In the genomic region with DNA sequence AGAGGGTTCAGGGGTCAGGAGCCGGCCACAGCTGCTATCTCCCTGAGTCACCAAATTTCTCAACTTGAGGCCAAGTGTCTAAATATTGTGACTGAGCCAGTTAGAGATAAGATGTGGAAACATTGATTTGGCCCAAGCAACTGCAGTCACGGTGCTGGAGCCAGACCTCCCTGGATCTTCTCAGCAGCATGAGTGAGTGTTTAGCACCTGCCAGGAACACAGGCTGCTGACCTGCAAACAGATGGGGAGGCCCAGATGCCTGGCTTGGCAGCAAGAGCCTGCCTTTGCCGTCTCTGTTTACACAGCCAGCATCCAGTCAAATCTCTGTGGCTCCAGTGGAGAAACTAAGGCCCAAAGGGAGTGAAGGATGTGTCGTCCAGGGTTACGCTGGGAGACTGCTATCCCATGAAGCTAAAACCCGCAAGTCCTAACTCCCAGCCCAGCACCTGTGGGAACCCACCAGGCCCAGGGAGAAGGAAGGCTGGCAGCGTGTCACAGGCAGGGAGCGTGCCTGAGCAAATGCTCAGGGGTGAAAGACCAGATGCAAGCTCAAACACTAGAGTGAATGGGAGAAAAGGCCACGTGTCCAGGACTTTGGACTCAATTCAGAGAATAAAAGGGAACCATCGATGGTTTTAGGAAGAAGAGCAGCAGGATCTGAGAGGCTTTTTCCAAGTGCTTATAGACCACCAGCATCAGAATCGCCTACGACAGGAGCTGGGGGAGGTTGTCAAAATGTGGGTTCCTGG, we compare ENCODE assay signal across 8 cellular contexts. TPM values are rescaled to one million over a fixed set of nuclear protein-coding genes. Genes with fewer than 3 reads are reported as not detected.
DNase-seq lines count a peak whose midpoint lies in the region; ATAC-seq and TF ChIP-seq lines count a peak whose summit lies in the region.

No MANE protein-coding gene starts in this region.

- H3K27me3 ChIP-seq in BLaER1 treated with 17β-estradiol and CSF1 and Interleukin-3, amounts not matched to agents 10 nM and 100 nM, result no peaks in the 10 kb centered on the region
- H3K27me3 ChIP-seq in ascending aorta, result no peaks in the 10 kb centered on the region
- H3K27me3 ChIP-seq in A673 (replicated peaks; ENCODE audit: insufficient read depth, low read depth, low read length, poor library complexity), result peaks cover 19% of the 10 kb centered on the region

- peak overlapping the region in 9 of 11 experiments; percentile 46 to 77 (median 63); a peak in 15 of 22 replicates for H3K9ac ChIP-seq in BLaER1 treated with 17β-estradiol and CSF1 and Interleukin-3, amounts not matched to agents 10 nM and 100 nM

- DNase-seq in NCI-H146 (lab: John Stamatoyannopoulos, UW) (peak; percentile 69), ascending aorta (ENCODE audit: low spot score in 2 of 2) (peak; percentile 78 to 92), left lobe of liver (ENCODE audit: low spot score) (peak; percentile 94), ureter (ENCODE audit: low spot score) (peak; percentile 81), A673 (ENCODE audit: low spot score) (no peak)

- H3K4me2 ChIP-seq in BLaER1 treated with 17β-estradiol and CSF1 and Interleukin-3, amounts not matched to agents 10 nM and 100 nM, result peak overlapping the region; percentile 32 to 85 (median 71); a peak in 20 of 22 replicates

- no TSS peak for BruUV-seq in A673 (replicated peaks; lab: Mats Ljungman, UMichigan)

- H3K9me3 ChIP-seq in BLaER1 treated with 17β-estradiol and CSF1 and Interleukin-3, amounts not matched to agents 10 nM and 100 nM (replicated peaks in 1 of 11), result peaks cover 5 to 13% (median 9%) of the 10 kb centered on the region in 11 experiments; a peak in 20 of 22 replicates
- H3K9me3 ChIP-seq in ascending aorta (no peaks in the 10 kb centered on the region), A673 (ENCODE audit: low read depth, low read length, poor library complexity, severe bottlenecking) (peaks cover 6% of the 10 kb centered on the region)

- peak in 1 of 3 experiments; percentile 13 for TF ChIP-seq CTCF in ascending aorta (IDR thresholded peaks at IDR 0.05)
- no peak for TF ChIP-seq CTCF in A673 (conservative IDR thresholded peaks at IDR 0.05; ENCODE audit: low read depth, low read length)

- intact Hi-C loops in ascending aorta (cut with DNase I), result loop anchor here (2.0 to 10.0 kb wide), 2 partner anchors 13 to 441 kb away; no protein-coding TSS in a partner anchor
- intact Hi-C loops in A673 (cut with micrococcal nuclease; ENCODE audit: unreplicated experiment), result no loop called here

- CTCF ChIA-PET in A673 (lab: Charles Lee), result no interaction called here

- ATAC-seq in left lobe of liver, result peak; percentile 89
- ATAC-seq in GM19463 (IDR thresholded peaks at IDR 0.05; ENCODE audit: unreplicated experiment), result no peak
- no peak for ATAC-seq in HG02852 (IDR thresholded peaks at IDR 0.05; ENCODE audit: unreplicated experiment)

- no peak overlapping the region for H3K4me3 ChIP-seq in BLaER1 treated with 17β-estradiol and CSF1 and Interleukin-3, amounts not matched to agents 10 nM and 100 nM
- H3K4me3 ChIP-seq in ascending aorta (no peak overlapping the region), A673 (ENCODE audit: low read depth, low read length, poor library complexity, severe bottlenecking) (no peak overlapping the region)

- H3K27ac ChIP-seq in BLaER1 treated with 17β-estradiol and CSF1 and Interleukin-3, amounts not matched to agents 10 nM and 100 nM, result peak overlapping the region in 9 of 11 experiments; percentile 72 to 97 (median 84); a peak in 18 of 22 replicates
- H3K27ac ChIP-seq in ascending aorta (peak overlapping the region; percentile 97 to 100), A673 (ENCODE audit: low read depth, low read length, poor library complexity, severe bottlenecking) (no peak overlapping the region)

- POLR2A ChIA-PET in A673 (lab: Charles Lee; ENCODE audit: low non-redundant PET), result no interaction called here

- peaks cover 41 to 100% (median 72%) of the 10 kb centered on the region in 10 experiments for H3K4me1 ChIP-seq in BLaER1 treated with 17β-estradiol and CSF1 and Interleukin-3, amounts not matched to agents 10 nM and 100 nM
- H3K4me1 ChIP-seq in ascending aorta, result peaks cover 31 to 83% of the 10 kb centered on the region in 2 donors
- no peaks in the 10 kb centered on the region for H3K4me1 ChIP-seq in A673 (ENCODE audit: insufficient read depth, low read length, poor library complexity, severe bottlenecking)

- H4K20me1 ChIP-seq in BLaER1 treated with 17β-estradiol and CSF1 and Interleukin-3, amounts not matched to agents 10 nM and 100 nM, result no peaks in the 10 kb centered on the region

- H3K36me3 ChIP-seq in BLaER1 treated with 17β-estradiol and CSF1 and Interleukin-3, amounts not matched to agents 10 nM and 100 nM, result no peaks in the 10 kb centered on the region
- no peaks in the 10 kb centered on the region for H3K36me3 ChIP-seq in ascending aorta
- no peaks in the 10 kb centered on the region for H3K36me3 ChIP-seq in A673 (ENCODE audit: insufficient read depth, low read length, poor library complexity, severe bottlenecking)

RNA-seq across cellular contexts. Expression of a gene that starts 15.9 kb away (rescaled TPM):
- 288 TPM for total RNA-seq in ascending aorta
- 20.3 TPM for total RNA-seq in left lobe of liver
- total RNA-seq in ureter, result 57.8 TPM
- total RNA-seq in A673 (2021), result not detected in 2 replicates

Comparison
In these comparisons a context has a peak if more than half of its experiments do, and no peak if none do; other contexts are left out.
1. RNA of a gene that starts 15.9 kb away (total RNA-seq): 288 TPM in ascending aorta (single experiment), 57.8 TPM in ureter (single experiment) and 20.3 TPM in left lobe of liver (single experiment); not detected in A673; every median in the first group is over 10 times any median in the second.